Comparison of ENCODE assay signal across 25 cellular contexts in genomic region chr14:100152091-100152490, GRCh38. TPM values are rescaled to one million over a fixed set of nuclear protein-coding genes. Genes with fewer than 3 reads are reported as not detected.
DNase-seq lines count a peak whose midpoint lies in the region; ATAC-seq, FAIRE-seq and TF ChIP-seq lines count a peak whose summit lies in the region.
"Had no signal": no experiment of that assay in that cellular context is flagged by ENCODE, and none has a peak within 500 bp of the region (broad histone marks: within the 10 kb centered on the region; RNA-seq: fewer than 3 reads in every experiment).

No MANE protein-coding gene starts in this region.

- no peak overlapping the region for H3K4me2 ChIP-seq in H1 (ENCODE audit: insufficient read depth in 1 of 2, low read depth in 2 of 2, low read length in 2 of 2)
- H3K4me2 ChIP-seq: BLaER1, GM23338 had no signal

- H3K9me3 ChIP-seq in H1 (ENCODE audit: insufficient read depth in 2 of 2, low read depth in 1 of 2, low read length in 1 of 2) = no peaks in the 10 kb centered on the region
- peaks cover 0 to 9% of the 10 kb centered on the region in 2 donors for H3K9me3 ChIP-seq in left lung

- H4K91ac ChIP-seq in H1 (replicated peaks; ENCODE audit: insufficient read length, low read length) = no peak overlapping the region

- no peak for TF ChIP-seq RAD21 in H1 (IDR thresholded peaks at IDR 0.05 in 1 of 2, conservative IDR thresholded peaks at IDR 0.05 in 1 of 2; ENCODE audit: low read depth in 2 of 2, low read length in 2 of 2)

- H4K20me1 ChIP-seq in H1 (replicated peaks in 1 of 2; ENCODE audit: control insufficient read depth in 1 of 2, insufficient read depth in 2 of 2, low read length in 2 of 2) = peaks cover 0 to 2% of the 10 kb centered on the region in 2 experiments

- peaks cover 9% of the 10 kb centered on the region for H3K27me3 Mint-ChIP-seq in T-helper 2 cell treated with Interferon-gamma antibody and Interleukin-4, amounts not matched to agents 5 μg/mL and 100 μg/mL, for 36 hours (ENCODE audit: low read depth)
- H3K27me3 Mint-ChIP-seq: B cell had no signal

- H3K9ac ChIP-seq in H1 (replicated peaks in 1 of 4; ENCODE audit: extremely low read depth in 1 of 4, low read depth in 3 of 4, low read length in 3 of 4) = no peak overlapping the region
- H3K9ac ChIP-seq: BLaER1 had no signal

- H2BK20ac ChIP-seq in H1 (ENCODE audit: low read length) = no peak overlapping the region

- no peak overlapping the region for H2BK120ac ChIP-seq in H1 (replicated peaks; ENCODE audit: low read depth, low read length)

- FAIRE-seq in H1 (lab: Jason Lieb, UNC) = no peak
- FAIRE-seq: A204.1, GM12891, GM18507 had no signal

- H3K27me3 ChIP-seq in H1 (replicated peaks in 1 of 4; ENCODE audit: control insufficient read depth in 3 of 4, extremely low read depth in 1 of 4, insufficient read depth in 3 of 4, low read length in 3 of 4) (peaks cover 0 to 2% (median 1%) of the 10 kb centered on the region in 4 experiments; a peak in 5 of 7 replicates), left lung (peaks cover 0 to under 1% of the 10 kb centered on the region in 2 donors)

- no peak overlapping the region for H2BK5ac ChIP-seq in H1 (ENCODE audit: low read depth, low read length)

- no peak overlapping the region for H2AK5ac ChIP-seq in H1 (ENCODE audit: low read depth, low read length)

- no peaks in the 10 kb centered on the region for H3K23me2 ChIP-seq in H1 (ENCODE audit: low read depth, low read length)

- DNase-seq in T-helper 2 cell treated with Interferon-gamma antibody and Interleukin-4, amounts not matched to agents 5 μg/mL and 100 μg/mL, for 36 hours (ENCODE audit: low spot score) = no peak
- DNase-seq in T-helper 2 cell = no peak
- no peak for DNase-seq in H1 (ENCODE audit: low read depth in 1 of 2, low spot score in 2 of 2)
- DNase-seq in stimulated activated effector memory CD8-positive, alpha-beta T cell treated with anti-CD3 and anti-CD28 coated beads, Interleukin-12 subunit alpha, Interleukin-12 subunit beta, amount 100 ng/mL, for 72 hours (ENCODE audit: low spot score in 2 of 2) = no peak
- DNase-seq in HUDEP-2 (lab: John Stamatoyannopoulos, UW; ENCODE audit: unreplicated experiment in 76 of 76) = no peak
- DNase-seq in left lung = no peak
- DNase-seq: Caco-2; CD4-positive, CD25-positive, alpha-beta regulatory T cell; CD8-positive, alpha-beta T cell; DMS153; DND-41; GDM1; H7; HCEC 1CT had no signal

- no peak overlapping the region for H4K5ac ChIP-seq in H1 (ENCODE audit: insufficient read length, low read depth, low read length)

- H4K8ac ChIP-seq in H1 (ENCODE audit: extremely low read depth, insufficient read depth, low read length) = no peak overlapping the region

- H3K4me3 Mint-ChIP-seq in T-helper 2 cell treated with Interferon-gamma antibody and Interleukin-4, amounts not matched to agents 5 μg/mL and 100 μg/mL, for 36 hours = no peak overlapping the region
- H3K4me3 Mint-ChIP-seq in stimulated activated effector memory CD8-positive, alpha-beta T cell treated with anti-CD3 and anti-CD28 coated beads, Interleukin-12 subunit alpha, Interleukin-12 subunit beta, amount 100 ng/mL, for 72 hours = no peak overlapping the region
- H3K4me3 Mint-ChIP-seq: B cell; CD8-positive, alpha-beta T cell; GM23338 had no signal

- H3K79me2 ChIP-seq in H1 (ENCODE audit: control insufficient read depth in 1 of 2, insufficient read depth in 2 of 2, low read length in 2 of 2) = no peaks in the 10 kb centered on the region; a peak in 1 of 4 replicates

- H3K36me3 Mint-ChIP-seq in T-helper 2 cell treated with Interferon-gamma antibody and Interleukin-4, amounts not matched to agents 5 μg/mL and 100 μg/mL, for 36 hours (ENCODE audit: low read depth) = peaks cover 4% of the 10 kb centered on the region
- peaks cover 25% of the 10 kb centered on the region for H3K36me3 Mint-ChIP-seq in stimulated activated effector memory CD8-positive, alpha-beta T cell treated with anti-CD3 and anti-CD28 coated beads, Interleukin-12 subunit alpha, Interleukin-12 subunit beta, amount 100 ng/mL, for 72 hours
- H3K36me3 Mint-ChIP-seq: CD4-positive, CD25-positive, alpha-beta regulatory T cell; CD8-positive, alpha-beta T cell had no signal

- peaks cover 0 to 8% (median 3%) of the 10 kb centered on the region in 4 experiments; a peak in 4 of 7 replicates for H3K4me1 ChIP-seq in H1 (replicated peaks in 1 of 4; ENCODE audit: control insufficient read depth in 3 of 4, insufficient read depth in 4 of 4, low read length in 3 of 4)
- peaks cover 4 to 18% of the 10 kb centered on the region in 2 donors for H3K4me1 ChIP-seq in left lung

- peak overlapping the region; percentile 68; the same call in 1 of the 2 replicates for H2BK12ac ChIP-seq in H1 (ENCODE audit: low read depth, low read length)

- no peak overlapping the region for H3K23ac ChIP-seq in H1 (ENCODE audit: insufficient read length)

- no peak for TF ChIP-seq POLR2A in H1 (IDR thresholded peaks at IDR 0.05; ENCODE audit: control extremely low read depth in 1 of 2, low read depth in 2 of 2, low read length in 2 of 2)

- H3K4me1 Mint-ChIP-seq in T-helper 2 cell treated with Interferon-gamma antibody and Interleukin-4, amounts not matched to agents 5 μg/mL and 100 μg/mL, for 36 hours (ENCODE audit: low read depth) = peaks cover 3% of the 10 kb centered on the region
- H3K4me1 Mint-ChIP-seq in stimulated activated effector memory CD8-positive, alpha-beta T cell treated with anti-CD3 and anti-CD28 coated beads, Interleukin-12 subunit alpha, Interleukin-12 subunit beta, amount 100 ng/mL, for 72 hours = peaks cover 17% of the 10 kb centered on the region

- H3K36me3 ChIP-seq in H1 (ENCODE audit: control insufficient read depth in 2 of 4, insufficient read depth in 4 of 4, low read length in 3 of 4) = no peaks in the 10 kb centered on the region; a peak in 1 of 8 replicates
- no peaks in the 10 kb centered on the region for H3K36me3 ChIP-seq in left lung
- H3K36me3 ChIP-seq: BLaER1 had no signal

- no peak overlapping the region for H3K56ac ChIP-seq in H1 (replicated peaks; ENCODE audit: insufficient read length, low read depth, low read length)

- peaks cover 6% of the 10 kb centered on the region for H3K9me3 Mint-ChIP-seq in T-helper 2 cell treated with Interferon-gamma antibody and Interleukin-4, amounts not matched to agents 5 μg/mL and 100 μg/mL, for 36 hours
- H3K9me3 Mint-ChIP-seq in stimulated activated effector memory CD8-positive, alpha-beta T cell treated with anti-CD3 and anti-CD28 coated beads, Interleukin-12 subunit alpha, Interleukin-12 subunit beta, amount 100 ng/mL, for 72 hours = peaks cover 6% of the 10 kb centered on the region

- H2AFZ ChIP-seq in H1 (ENCODE audit: low read length) = no peak overlapping the region
- H2AFZ ChIP-seq: GM23338 had no signal

- H3K18ac ChIP-seq in H1 (ENCODE audit: extremely low read depth, low read length) = no peak overlapping the region

- no peak for TF ChIP-seq EP300 in H1 (IDR thresholded peaks at IDR 0.05; ENCODE audit: borderline replicate concordance in 1 of 2, low read depth in 2 of 2, low read length in 2 of 2)

- H2BK15ac ChIP-seq in H1 (ENCODE audit: low read length) = no peak overlapping the region

- no peaks in the 10 kb centered on the region for H3K79me1 ChIP-seq in H1 (ENCODE audit: low read depth, low read length)

- intact Hi-C loops in left lung (cut with DNase I) = no loop called here

- no peak overlapping the region for H3K4me3 ChIP-seq in H1 (ENCODE audit: extremely low read depth in 1 of 4, insufficient read depth in 2 of 4, low read depth in 3 of 4, low read length in 4 of 4)
- no peak overlapping the region for H3K4me3 ChIP-seq in left lung
- H3K4me3 ChIP-seq: BLaER1, GM23338 had no signal

- POLR2A ChIA-PET in H1 (lab: Charles Lee; ENCODE audit: partially characterized antibody) = no interaction called here

- no peak for ATAC-seq in stimulated activated effector memory CD8-positive, alpha-beta T cell treated with anti-CD3 and anti-CD28 coated beads, Interleukin-12 subunit alpha, Interleukin-12 subunit beta, amount 100 ng/mL, for 72 hours
- no peak for ATAC-seq in left lung
- ATAC-seq in HG02759 (IDR thresholded peaks at IDR 0.05; ENCODE audit: unreplicated experiment) = no peak
- ATAC-seq: CD8-positive, alpha-beta T cell; GM23338 had no signal

- CTCF ChIA-PET in H1 (lab: Charles Lee; ENCODE audit: partially characterized antibody) = interaction anchor here (1.0 to 19.5 kb wide), 6 partner anchors 10 to 168 kb away, joined by 3 to 307 read pairs (median 4); no protein-coding TSS in a partner anchor

- WGBS in H1 (ENCODE audit: extremely low coverage in 1 of 2, insufficient coverage in 1 of 2, insufficient read length in 1 of 2, insufficient replicate concordance in 2 of 2, low coverage in 1 of 2, low lambda C conversion rate in 2 of 2, missing lambda C conversion rate in 1 of 2), 2 experiments = 94% methylated on average over 7 of the region's 10 CpGs; no CpG with 5 or more reads in 1 of the 2 experiments

- no peak overlapping the region for H3K14ac ChIP-seq in H1 (ENCODE audit: insufficient read length)

- peak overlapping the region; percentile 11 for H3K27ac Mint-ChIP-seq in T-helper 2 cell treated with Interferon-gamma antibody and Interleukin-4, amounts not matched to agents 5 μg/mL and 100 μg/mL, for 36 hours
- peak overlapping the region; percentile 67 for H3K27ac Mint-ChIP-seq in stimulated activated effector memory CD8-positive, alpha-beta T cell treated with anti-CD3 and anti-CD28 coated beads, Interleukin-12 subunit alpha, Interleukin-12 subunit beta, amount 100 ng/mL, for 72 hours
- H3K27ac Mint-ChIP-seq: CD8-positive, alpha-beta T cell; GM23338 had no signal

- no peak overlapping the region for H3K4ac ChIP-seq in H1 (replicated peaks; ENCODE audit: insufficient read length, low read depth, low read length)

- TF ChIP-seq CTCF in VCaP (conservative IDR thresholded peaks at IDR 0.05) (no peak), H1 (IDR thresholded peaks at IDR 0.05; ENCODE audit: control extremely low read depth in 1 of 3, insufficient read depth in 1 of 3, low read depth in 1 of 3, low read length in 3 of 3) (no peak), left lung (IDR thresholded peaks at IDR 0.05) (no peak)

- H3K27ac ChIP-seq in VCaP (peak overlapping the region; percentile 99), H1 (ENCODE audit: low read depth, low read length) (no peak overlapping the region), left lung (no peak overlapping the region)
- H3K27ac ChIP-seq: 22Rv1, BLaER1, C4-2B had no signal

TF ChIP-seq in H1, 55 proteins besides CTCF, POLR2A, EP300 and RAD21 (continues in another document):
- TF ChIP-seq CREB1 (IDR thresholded peaks at IDR 0.05) (no peak), TBP (IDR thresholded peaks at IDR 0.05; ENCODE audit: low read depth, low read length) (no peak)

RNA-seq across cellular contexts. Expression of gene DEGS2, which starts 7.4 kb away (rescaled TPM):
- 0.61 and 0.94 TPM in 2 replicates for total RNA-seq in H1 (2021; fragmentation: NEBNext Ultra II Directional; extraction: Animal tissue kit (Norgen Biotek cat#: 25700))
- 0.60 and 0.82 TPM in 2 replicates for polyA plus RNA-seq in H1 (2011; rRNA removed)
- 0.37 TPM for polyA plus RNA-seq in H1 (2011; cell fraction: cytosol; rRNA removed)
- 1.0 TPM for polyA plus RNA-seq in H1 (2011; cell fraction: nucleus; rRNA removed)
- 0.39 to 1.5 TPM (median 0.71 TPM) in 4 replicates for polyA plus RNA-seq in H1 (2012, experiment 1 of 2)
- 1.3 TPM for polyA plus RNA-seq in H1 (2012, experiment 2 of 2)
- polyA plus RNA-seq in H1 (2013, experiment 1 of 2) = 0.61 TPM
- polyA plus RNA-seq in H1 (2013, experiment 2 of 2) = 0.55 TPM
- 0.07 and 0.19 TPM in 2 replicates for polyA minus RNA-seq in H1 (2011; rRNA and poly(A)+ RNA removed)
- polyA minus RNA-seq in H1 (2011; cell fraction: cytosol; rRNA and poly(A)+ RNA removed) = not detected
- 1.5 TPM for polyA minus RNA-seq in H1 (2011; cell fraction: nucleus; rRNA and poly(A)+ RNA removed)
- 1 to 10 TPM; 2.0 to 7.6 TPM for total RNA-seq in left lung
- total RNA-seq: CD4-positive, CD25-positive, alpha-beta regulatory T cell; H7 had no signal
- polyA plus RNA-seq: AG04450 had no signal
